8 cellular contexts compared by ENCODE assay signal in genomic region chr2:24970483-24971299, GRCh38. TPM values are rescaled to one million over a fixed set of nuclear protein-coding genes. Genes with fewer than 3 reads are reported as not detected.
A peak's percentile ranks its signal among the peaks of the same experiment; 100 is the strongest.
DNase-seq lines count a peak whose midpoint lies in the region; ATAC-seq, FAIRE-seq and TF ChIP-seq lines count a peak whose summit lies in the region.

No MANE protein-coding gene starts in this region.

- POLR2A ChIA-PET in CD8-positive, alpha-beta T cell (lab: Charles Lee): interaction anchor here (0.8 kb wide), 1 partner anchor 33 kb away, joined by 3 read pairs; no protein-coding TSS in a partner anchor
- POLR2A ChIA-PET in K562 (lab: Yijun Ruan, JAX): interaction anchor here (0.7 to 0.9 kb wide), 2 partner anchors 28 to 127 kb away, joined by 3 read pairs; no protein-coding TSS in a partner anchor

- H3K9ac ChIP-seq in K562 (ENCODE audit: insufficient read depth in 1 of 2, low read depth in 2 of 2, low read length in 2 of 2) (peak overlapping the region; percentile 94 to 96), liver (ENCODE audit: low read depth in 1 of 2, low read length in 2 of 2) (peak overlapping the region; percentile 94 to 96)

- DNase-seq in CD8-positive, alpha-beta T cell: no peak
- DNase-seq in K562 (ENCODE audit: extremely low read depth in 1 of 4, low spot score in 3 of 4) (peak in 1 of 4 experiments; percentile 50), tibial artery (no peak), NCI-H187 (lab: John Stamatoyannopoulos, UW) (no peak)

- intact Hi-C loops in CD8-positive, alpha-beta T cell (cut with DNase I, micrococcal nuclease): loop anchor here (1.0 to 10.0 kb wide), 20 partner anchors 49 to 1377 kb away; partner anchors contain the start of genes ASXL2 (in 2 of the 2), NCOA1 (in 2 of the 2), ADCY3 (in 1 of the 2) and ADGRF3 (in 1 of the 2)
- intact Hi-C loops in K562 (cut with micrococcal nuclease): loop anchor here (5.0 to 10.0 kb wide), 3 partner anchors 48 to 556 kb away; partner anchors contain the start of gene ADCY3
- intact Hi-C loops in tibial artery (cut with DNase I; ENCODE audit: low total_unique reads): no loop called here

- H3K27me3 ChIP-seq in CD8-positive, alpha-beta T cell (ENCODE audit: insufficient read depth, low read length): no peaks in the 10 kb centered on the region
- H3K27me3 ChIP-seq in K562 (ENCODE audit: control insufficient read depth in 2 of 2, insufficient read depth in 2 of 2, low read length in 2 of 2) (no peaks in the 10 kb centered on the region), liver (ENCODE audit: control insufficient read depth in 4 of 4, insufficient read depth in 4 of 4, low read length in 3 of 4) (no peaks in the 10 kb centered on the region), tibial artery (no peaks in the 10 kb centered on the region)

- ATAC-seq in CD8-positive, alpha-beta T cell: no peak
- ATAC-seq in K562: no peak; the same call in 2 of the 3 replicates
- no peak for ATAC-seq in GM18520 (IDR thresholded peaks at IDR 0.05; ENCODE audit: unreplicated experiment)
- no peak for ATAC-seq in HG03520 (IDR thresholded peaks at IDR 0.05; ENCODE audit: unreplicated experiment)

- TSS peak; percentile 80 for BruUV-seq in K562 (replicated peaks; lab: Mats Ljungman, UMichigan)

- TF ChIP-seq EP300 in K562 (IDR thresholded peaks at IDR 0.05; ENCODE audit: low read length): no peak

- H3K4me3 Mint-ChIP-seq in CD8-positive, alpha-beta T cell: peak overlapping the region; percentile 96

- no peaks in the 10 kb centered on the region for H3K36me3 ChIP-seq in CD8-positive, alpha-beta T cell (ENCODE audit: insufficient read depth, low read length)
- peaks cover 18% of the 10 kb centered on the region for H3K36me3 ChIP-seq in KOPT-K1 (ENCODE audit: insufficient read depth, low read length)
- peaks cover 12% of the 10 kb centered on the region; the same call in 1 of the 3 replicates for H3K36me3 ChIP-seq in K562 (ENCODE audit: control insufficient read depth, insufficient read depth, low read length)
- peaks cover 1 to 8% (median 3%) of the 10 kb centered on the region in 4 donors for H3K36me3 ChIP-seq in liver (ENCODE audit: control insufficient read depth in 4 of 4, insufficient read depth in 3 of 4, low read depth in 1 of 4, low read length in 3 of 4)
- H3K36me3 ChIP-seq in tibial artery: peaks cover 11 to 18% (median 17%) of the 10 kb centered on the region in 3 donors

- peak overlapping the region; percentile 82 for H3K4me2 ChIP-seq in K562 (ENCODE audit: insufficient read depth, low read length)

- H3K9me3 ChIP-seq in CD8-positive, alpha-beta T cell (ENCODE audit: low read length): no peaks in the 10 kb centered on the region
- H3K9me3 ChIP-seq in KOPT-K1 (ENCODE audit: insufficient read depth, low read length, poor library complexity, severe bottlenecking) (no peaks in the 10 kb centered on the region), K562 (replicated peaks; ENCODE audit: control insufficient read depth, insufficient read depth, low read depth, low read length) (no peaks in the 10 kb centered on the region), liver (ENCODE audit: control insufficient read depth in 4 of 4, low read length in 3 of 4) (no peaks in the 10 kb centered on the region), tibial artery (no peaks in the 10 kb centered on the region)

- peaks cover 17% of the 10 kb centered on the region for H3K4me1 ChIP-seq in CD8-positive, alpha-beta T cell (ENCODE audit: insufficient read depth, low read length)
- H3K4me1 ChIP-seq in K562 (replicated peaks in 1 of 2; ENCODE audit: control insufficient read depth in 2 of 2, insufficient read depth in 2 of 2, low read length in 2 of 2): peaks cover 6 to 25% of the 10 kb centered on the region in 2 experiments
- peaks cover 0 to 9% (median 0%) of the 10 kb centered on the region in 4 donors for H3K4me1 ChIP-seq in liver (ENCODE audit: control insufficient read depth in 4 of 4, insufficient read depth in 4 of 4, low read length in 3 of 4)
- peaks cover 0 to 22% (median 9%) of the 10 kb centered on the region in 4 donors for H3K4me1 ChIP-seq in tibial artery

- in situ Hi-C loops in K562 (cut with MboI): no loop called here

- H3K4me3 ChIP-seq in CD8-positive, alpha-beta T cell (ENCODE audit: low read depth, low read length): peak overlapping the region; percentile 68
- H3K4me3 ChIP-seq in K562 (peak overlapping the region; percentile 81), liver (ENCODE audit: low read depth in 1 of 3, low read length in 3 of 3) (peak overlapping the region; percentile 76 to 94 (median 92)), tibial artery (peak overlapping the region; percentile 77 to 93)

- H3K27me3 Mint-ChIP-seq in CD8-positive, alpha-beta T cell (ENCODE audit: low read depth): no peaks in the 10 kb centered on the region

- TF ChIP-seq POLR2A in K562 (conservative IDR thresholded peaks at IDR 0.05): no peak

- no peak for TF ChIP-seq RAD21 in K562 (CRISPR knock-in tag; conservative IDR thresholded peaks at IDR 0.05 in 1 of 2, IDR thresholded peaks at IDR 0.05 in 1 of 2)
- no peak for TF ChIP-seq RAD21 in liver (IDR thresholded peaks at IDR 0.05)

- peaks cover 24% of the 10 kb centered on the region for H3K36me3 Mint-ChIP-seq in CD8-positive, alpha-beta T cell

- H4K20me1 ChIP-seq in K562 (replicated peaks; ENCODE audit: control insufficient read depth, insufficient read depth, low read length): no peaks in the 10 kb centered on the region

- H3K9me1 ChIP-seq in K562 (ENCODE audit: control insufficient read depth, insufficient read depth, low read length): no peaks in the 10 kb centered on the region

- no peak for TF ChIP-seq CTCF in CD8-positive, alpha-beta T cell (IDR thresholded peaks at IDR 0.05)
- TF ChIP-seq CTCF in K562 (IDR thresholded peaks at IDR 0.05 in 2 of 3, conservative IDR thresholded peaks at IDR 0.05 in 1 of 3; ENCODE audit: insufficient read depth in 2 of 3, low read depth in 1 of 3, low read length in 3 of 3) (no peak), liver (IDR thresholded peaks at IDR 0.05; ENCODE audit: low read depth, low read length, missing input control) (no peak), tibial artery (IDR thresholded peaks at IDR 0.05) (no peak)

- FAIRE-seq in K562 (lab: Jason Lieb, UNC): peak; percentile 61

- H3K4me1 Mint-ChIP-seq in CD8-positive, alpha-beta T cell (ENCODE audit: low read depth): peaks cover 27% of the 10 kb centered on the region

- peak overlapping the region; percentile 100 for H3K27ac Mint-ChIP-seq in CD8-positive, alpha-beta T cell

- CTCF ChIA-PET in CD8-positive, alpha-beta T cell (lab: Charles Lee): interaction anchor here (0.7 kb wide), 1 partner anchor 140 kb away, joined by 3 read pairs; no protein-coding TSS in a partner anchor
- CTCF ChIA-PET in K562 (lab: Yijun Ruan, JAX; ENCODE audit: low intra/inter-chr PET ratio): interaction anchor here (0.7 kb wide), 1 partner anchor 18 kb away, joined by 3 read pairs; no protein-coding TSS in a partner anchor

- peak overlapping the region; percentile 93 for H3K27ac ChIP-seq in CD8-positive, alpha-beta T cell (ENCODE audit: low read depth, low read length)
- peak overlapping the region; percentile 92 for H3K27ac ChIP-seq in KOPT-K1 (ENCODE audit: low read depth, low read length, poor library complexity, severe bottlenecking)
- H3K27ac ChIP-seq in K562 (ENCODE audit: extremely low read depth, low read depth, low read length): peak overlapping the region; percentile 94
- peak overlapping the region; percentile 93 to 96 for H3K27ac ChIP-seq in liver (ENCODE audit: low read depth in 1 of 2, low read length in 2 of 2)
- peak overlapping the region; percentile 98 to 99 for H3K27ac ChIP-seq in tibial artery

- H3K79me2 ChIP-seq in K562 (ENCODE audit: control insufficient read depth, insufficient read depth, low read length): peaks cover 35% of the 10 kb centered on the region

- WGBS in K562 (ENCODE audit: insufficient coverage, low coverage, missing lambda C conversion rate): 31% methylated on average over 27 of the region's 30 CpGs
- WGBS in liver: 55% methylated on average over 30 of the region's 30 CpGs

- H3K9me3 Mint-ChIP-seq in CD8-positive, alpha-beta T cell: no peaks in the 10 kb centered on the region

- H2AFZ ChIP-seq in K562 (ENCODE audit: low read depth, low read length): peak overlapping the region; percentile 100

RNA-seq across cellular contexts. Expression of gene DNAJC27, which starts 1.1 kb away (rescaled TPM):
- total RNA-seq in CD8-positive, alpha-beta T cell: 10 to 100 TPM; 18.9 to 19.1 TPM
- 4.1 and 14.7 TPM in 2 replicates for total RNA-seq in K562 (2011; cell fraction: chromatin; rRNA removed; ENCODE audit: low replicate concordance)
- total RNA-seq in K562 (2011; cell fraction: nucleolus; rRNA removed): 4.2 and 4.5 TPM in 2 replicates
- total RNA-seq in K562 (2011; cell fraction: nucleoplasm; rRNA removed): 8.4 and 12.7 TPM in 2 replicates
- total RNA-seq in K562 (2014; rRNA removed) (1.6 and 3.0 TPM in 2 replicates), K562 (2014; rRNA removed; fragmentation: Illumina TruSeq; extraction: Trizol) (3.2 TPM in 2 replicates), K562 (2015; rRNA removed; fragmentation: Illumina TruSeq; extraction: Trizol) (2.8 and 4.0 TPM in 2 replicates), K562 (2021) (2.4 and 2.8 TPM in 2 replicates), liver (1 to 10 TPM; 3.6 to 5.1 TPM)
- polyA plus RNA-seq in K562 (2011; rRNA removed) (3.8 and 4.3 TPM in 2 replicates), K562 (2014; fragmentation: Illumina TruSeq; extraction: Trizol) (2.3 and 3.0 TPM in 2 replicates), K562 (2014; fragmentation: Nextera tagmentation; extraction: Ambion mirVana) (1 to 10 TPM in 1 of 2 experiments, under 1 TPM in 1; 0.53 to 1.1 TPM), K562 (2014; rRNA removed) (3.2 and 5.9 TPM in 2 replicates), liver (1 to 10 TPM in 1 of 2 donors, under 1 TPM in 1; 0.95 to 2.7 TPM)
- polyA plus RNA-seq in K562 (2011; cell fraction: cytosol; rRNA removed): 0.60 and 2.4 TPM in 2 replicates
- 6.5 and 7.5 TPM in 2 replicates for polyA plus RNA-seq in K562 (2011; cell fraction: nucleus; rRNA removed)
- polyA plus RNA-seq in K562 (2012): 1.3 and 1.8 TPM in 2 replicates
- 4.4 and 10.4 TPM in 2 replicates for polyA minus RNA-seq in K562 (2011; rRNA and poly(A)+ RNA removed)
- polyA minus RNA-seq in K562 (2011; cell fraction: cytosol; rRNA and poly(A)+ RNA removed): 0.46 and 2.7 TPM in 2 replicates
- 6.6 and 8.4 TPM in 2 replicates for polyA minus RNA-seq in K562 (2011; cell fraction: nucleus; rRNA and poly(A)+ RNA removed)

RNA-seq across cellular contexts. Expression of gene ADCY3, which starts 50.7 kb away (rescaled TPM):
- total RNA-seq in CD8-positive, alpha-beta T cell: 10 to 100 TPM; 15.6 to 23.3 TPM
- 110 and 220 TPM in 2 replicates for total RNA-seq in K562 (2011; cell fraction: chromatin; rRNA removed; ENCODE audit: low replicate concordance)
- total RNA-seq in K562 (2011; cell fraction: nucleolus; rRNA removed): 147 and 161 TPM in 2 replicates
- total RNA-seq in K562 (2011; cell fraction: nucleoplasm; rRNA removed): 106 and 109 TPM in 2 replicates
- total RNA-seq in K562 (2014; rRNA removed) (21.8 and 34.0 TPM in 2 replicates), K562 (2014; rRNA removed; fragmentation: Illumina TruSeq; extraction: Trizol) (23.8 and 26.3 TPM in 2 replicates), K562 (2015; rRNA removed; fragmentation: Illumina TruSeq; extraction: Trizol) (20.2 and 21.5 TPM in 2 replicates), K562 (2021) (51.5 and 54.8 TPM in 2 replicates), liver (1 to 10 TPM; 7.1 to 8.4 TPM)
- polyA plus RNA-seq in K562 (2011; rRNA removed) (36.6 and 39.0 TPM in 2 replicates), K562 (2014; fragmentation: Illumina TruSeq; extraction: Trizol) (42.6 and 45.5 TPM in 2 replicates), K562 (2014; fragmentation: Nextera tagmentation; extraction: Ambion mirVana) (1 to 10 TPM; 1.5 to 2.6 TPM), K562 (2014; rRNA removed) (40.9 and 47.0 TPM in 2 replicates), liver (1 to 10 TPM in 1 of 2 donors, under 1 TPM in 1; 0.99 to 5.6 TPM)
- polyA plus RNA-seq in K562 (2011; cell fraction: cytosol; rRNA removed): 34.9 and 56.0 TPM in 2 replicates
- polyA plus RNA-seq in K562 (2011; cell fraction: nucleus; rRNA removed): 171 and 243 TPM in 2 replicates
- polyA plus RNA-seq in K562 (2012): 27.9 and 41.6 TPM in 2 replicates
- 47.4 and 65.5 TPM in 2 replicates for polyA minus RNA-seq in K562 (2011; rRNA and poly(A)+ RNA removed)
- polyA minus RNA-seq in K562 (2011; cell fraction: cytosol; rRNA and poly(A)+ RNA removed): 22.6 and 27.7 TPM in 2 replicates
- 45.9 and 47.4 TPM in 2 replicates for polyA minus RNA-seq in K562 (2011; cell fraction: nucleus; rRNA and poly(A)+ RNA removed)
